ENCODE assay signal across 18 cellular contexts in the genomic region with DNA sequence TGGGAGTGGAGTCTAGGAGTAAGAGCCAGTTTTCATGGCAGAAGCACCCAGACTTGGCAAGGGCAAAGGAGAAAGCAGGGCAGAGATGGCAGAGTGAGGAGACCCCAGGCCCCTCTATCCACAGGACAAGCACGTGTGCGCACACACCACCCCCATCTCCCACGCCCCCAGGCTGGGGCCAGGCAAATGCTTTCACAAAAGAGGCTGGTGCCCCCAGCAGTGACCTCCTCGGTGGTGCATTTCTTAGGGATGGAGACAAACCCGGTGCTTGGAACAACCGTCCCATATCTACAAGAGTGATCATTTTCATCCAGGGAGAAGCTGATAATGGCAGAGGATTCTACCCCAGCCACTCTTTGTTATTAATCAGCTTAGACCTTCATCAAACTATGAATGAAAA.
"Had no signal": no experiment of that assay in that cellular context is flagged by ENCODE, and none has a peak within 500 bp of the region (broad histone marks: within the 10 kb centered on the region; RNA-seq: fewer than 3 reads in every experiment).

No MANE protein-coding gene starts in this region.

- H3K9me3 ChIP-seq: colonic mucosa, heart left ventricle, neutrophil, right atrium auricular region, stomach, thoracic aorta, transverse colon had no signal

- H3K4me3 Mint-ChIP-seq: mesothelial cell of epicardium; natural killer cell treated with Interleukin-12 subunit alpha and Interleukin-12 subunit beta and Interleukin-15 and Interleukin-18, amount 100 ng/mL, for 72 hours had no signal

- H3K4me3 ChIP-seq: colonic mucosa, heart left ventricle, right atrium auricular region, stomach, thoracic aorta, transverse colon had no signal

- H3K9me3 Mint-ChIP-seq: natural killer cell treated with Interleukin-12 subunit alpha and Interleukin-12 subunit beta and Interleukin-15 and Interleukin-18, amount 100 ng/mL, for 72 hours had no signal

- H3K4me1 ChIP-seq: colonic mucosa, stomach, transverse colon had no signal

- H3K36me3 ChIP-seq: colonic mucosa, heart left ventricle, neutrophil, right atrium auricular region, stomach, thoracic aorta, transverse colon had no signal

- H3K27ac Mint-ChIP-seq: mesothelial cell of epicardium; natural killer cell treated with Interleukin-12 subunit alpha and Interleukin-12 subunit beta and Interleukin-15 and Interleukin-18, amount 100 ng/mL, for 72 hours had no signal

- H3K36me3 Mint-ChIP-seq: mesothelial cell of epicardium; natural killer cell treated with Interleukin-12 subunit alpha and Interleukin-12 subunit beta and Interleukin-15 and Interleukin-18, amount 100 ng/mL, for 72 hours had no signal

- DNase-seq: cerebellar nuclear complex; colonic mucosa; effector CD4-positive, alpha-beta T cell; heart left ventricle; hypothalamus; islet precursor cell; small intestine; stimulated activated CD4-positive, alpha-beta T cell treated with anti-CD3 and anti-CD28 coated beads, Interleukin-12 subunit alpha, Interleukin-12 subunit beta, amount 100 ng/mL, for 4 hours; stimulated activated naive CD4-positive, alpha-beta T cell; stomach; substantia nigra; transverse colon had no signal

- H3K27me3 ChIP-seq: colonic mucosa, right atrium auricular region, transverse colon had no signal

- ATAC-seq: heart left ventricle; left lobe of liver; natural killer cell treated with Interleukin-12 subunit alpha and Interleukin-12 subunit beta and Interleukin-15 and Interleukin-18, amount 100 ng/mL, for 72 hours had no signal

- H3K27ac ChIP-seq: colonic mucosa, heart left ventricle, neutrophil, right atrium auricular region, stomach, thoracic aorta, transverse colon had no signal
